Comparison of ENCODE assay signal across 8 cellular contexts in genomic region chr11:119100246-119100959, GRCh38. TPM values are rescaled to one million over a fixed set of nuclear protein-coding genes. Genes with fewer than 3 reads are reported as not detected.
DNase-seq lines count a peak whose midpoint lies in the region; ATAC-seq, FAIRE-seq and TF ChIP-seq lines count a peak whose summit lies in the region.

No MANE protein-coding gene starts in this region.

- intact Hi-C loops in head of caudate nucleus (cut with DNase I), result no loop called here

- DNase-seq in GM18507 (ENCODE audit: extremely low spot score, insufficient read length, low read depth), result no peak
- peak in 1 of 3 donors; percentile 41 for DNase-seq in Peyer's patch
- DNase-seq in effector memory CD8-positive, alpha-beta T cell, result no peak
- DNase-seq in neural progenitor cell (ENCODE audit: low spot score), result peak; percentile 55
- DNase-seq in stimulated activated CD4-positive, alpha-beta T cell treated with anti-CD3 and anti-CD28 coated beads, Interleukin-1b, Interleukin-23, amount 100 ng/mL, for 48 hours, result no peak
- no peak for DNase-seq in head of caudate nucleus

- peak overlapping the region in 9 of 11 experiments; percentile 90 to 99 (median 98); a peak in 15 of 22 replicates for H3K27ac ChIP-seq in BLaER1 treated with 17β-estradiol and CSF1 and Interleukin-3, amounts not matched to agents 10 nM and 100 nM
- peak overlapping the region in 2 of 4 donors; percentile 15 to 88 for H3K27ac ChIP-seq in Peyer's patch
- H3K27ac ChIP-seq in neural progenitor cell, result no peak overlapping the region

- TF ChIP-seq POLR2A in Peyer's patch (IDR thresholded peaks at IDR 0.05), result no peak

- H3K9me3 Mint-ChIP-seq in effector memory CD8-positive, alpha-beta T cell, result no peaks in the 10 kb centered on the region
- H3K9me3 Mint-ChIP-seq in neural progenitor cell, result no peaks in the 10 kb centered on the region

- peaks cover 44% of the 10 kb centered on the region for H3F3A ChIP-seq in neural progenitor cell (ENCODE audit: low read depth)

- no peaks in the 10 kb centered on the region for H3K9me3 ChIP-seq in BLaER1 treated with 17β-estradiol and CSF1 and Interleukin-3, amounts not matched to agents 10 nM and 100 nM (replicated peaks in 1 of 11)
- H3K9me3 ChIP-seq in Peyer's patch (no peaks in the 10 kb centered on the region), neural progenitor cell (ENCODE audit: low read depth) (no peaks in the 10 kb centered on the region)

- H3K79me2 ChIP-seq in neural progenitor cell (ENCODE audit: low read depth), result peaks cover 33% of the 10 kb centered on the region

- peak overlapping the region in 1 of 2 donors; percentile 15 for H3K27ac Mint-ChIP-seq in effector memory CD8-positive, alpha-beta T cell
- H3K27ac Mint-ChIP-seq in neural progenitor cell, result no peak overlapping the region

- H3K4me3 ChIP-seq in BLaER1 treated with 17β-estradiol and CSF1 and Interleukin-3, amounts not matched to agents 10 nM and 100 nM, result peak overlapping the region; percentile 70 to 96 (median 88)
- H3K4me3 ChIP-seq in Peyer's patch (peak overlapping the region; percentile 73 to 97 (median 82)), neural progenitor cell (peak overlapping the region; percentile 89)

- H3K4me1 ChIP-seq in BLaER1 treated with 17β-estradiol and CSF1 and Interleukin-3, amounts not matched to agents 10 nM and 100 nM, result peaks cover 55 to 65% (median 60%) of the 10 kb centered on the region in 10 experiments
- H3K4me1 ChIP-seq in Peyer's patch (peaks cover 0 to 22% (median 9%) of the 10 kb centered on the region in 4 donors), neural progenitor cell (peaks cover 9% of the 10 kb centered on the region)

- H2AFZ ChIP-seq in neural progenitor cell (replicated peaks), result no peak overlapping the region

- peaks cover 23 to 30% of the 10 kb centered on the region in 2 donors for H3K4me1 Mint-ChIP-seq in effector memory CD8-positive, alpha-beta T cell (ENCODE audit: low read depth in 2 of 2)
- H3K4me1 Mint-ChIP-seq in neural progenitor cell, result peaks cover 43% of the 10 kb centered on the region

- peaks cover 22 to 34% (median 26%) of the 10 kb centered on the region in 11 experiments for H3K36me3 ChIP-seq in BLaER1 treated with 17β-estradiol and CSF1 and Interleukin-3, amounts not matched to agents 10 nM and 100 nM
- H3K36me3 ChIP-seq in Peyer's patch, result peaks cover 0 to 17% (median 0%) of the 10 kb centered on the region in 3 donors
- no peaks in the 10 kb centered on the region for H3K36me3 ChIP-seq in neural progenitor cell

- no peaks in the 10 kb centered on the region for H3K27me3 Mint-ChIP-seq in effector memory CD8-positive, alpha-beta T cell
- H3K27me3 Mint-ChIP-seq in neural progenitor cell (ENCODE audit: insufficient read depth, low read depth), result peaks cover 7% of the 10 kb centered on the region

- FAIRE-seq in GM18507 (lab: Jason Lieb, UNC), result peak; percentile 53

- H3K4me3 Mint-ChIP-seq in effector memory CD8-positive, alpha-beta T cell, result peak overlapping the region; percentile 90 to 92
- peak overlapping the region; percentile 93 for H3K4me3 Mint-ChIP-seq in neural progenitor cell

- ATAC-seq in effector memory CD8-positive, alpha-beta T cell (replicated peaks), result no peak
- no peak for ATAC-seq in HG03139 (IDR thresholded peaks at IDR 0.05; ENCODE audit: unreplicated experiment)

- H4K20me1 ChIP-seq in BLaER1 treated with 17β-estradiol and CSF1 and Interleukin-3, amounts not matched to agents 10 nM and 100 nM, result no peaks in the 10 kb centered on the region
- H4K20me1 ChIP-seq in neural progenitor cell (ENCODE audit: low read depth), result no peaks in the 10 kb centered on the region

- peak overlapping the region; percentile 80 to 95 (median 88) for H3K9ac ChIP-seq in BLaER1 treated with 17β-estradiol and CSF1 and Interleukin-3, amounts not matched to agents 10 nM and 100 nM
- peak overlapping the region; percentile 85 for H3K9ac ChIP-seq in neural progenitor cell

- H3K27me3 ChIP-seq in BLaER1 treated with 17β-estradiol and CSF1 and Interleukin-3, amounts not matched to agents 10 nM and 100 nM, result no peaks in the 10 kb centered on the region
- H3K27me3 ChIP-seq in Peyer's patch (no peaks in the 10 kb centered on the region), neural progenitor cell (no peaks in the 10 kb centered on the region)

- peaks cover 28% of the 10 kb centered on the region for H3K36me3 Mint-ChIP-seq in effector memory CD8-positive, alpha-beta T cell (ENCODE audit: insufficient read depth)
- peaks cover 22% of the 10 kb centered on the region for H3K36me3 Mint-ChIP-seq in neural progenitor cell

- peak overlapping the region; percentile 93 to 100 (median 99) for H3K4me2 ChIP-seq in BLaER1 treated with 17β-estradiol and CSF1 and Interleukin-3, amounts not matched to agents 10 nM and 100 nM
- peak overlapping the region; percentile 99 for H3K4me2 ChIP-seq in neural progenitor cell

- TF ChIP-seq CTCF in Peyer's patch (IDR thresholded peaks at IDR 0.05) (peak in 3 of 6 experiments; percentile 40 to 45 (median 45)), neural progenitor cell (IDR thresholded peaks at IDR 0.05) (peak; percentile 59)

RNA-seq across cellular contexts. Expression of gene DPAGT1, which starts 1.2 kb away (rescaled TPM):
- total RNA-seq in Peyer's patch, result 10 to 100 TPM; 10.7 to 38.6 (median 33.1) TPM
- total RNA-seq in neural progenitor cell (ENCODE audit: low replicate concordance), result 13.4 and 24.3 TPM in 2 replicates

RNA-seq across cellular contexts. Expression of gene C2CD2L, which starts 6.7 kb away (rescaled TPM):
- total RNA-seq in Peyer's patch (100 to 1,000 TPM in 1 of 4 donors, 10 to 100 TPM in 3; 13.2 to 107 (median 81.8) TPM), neural progenitor cell (ENCODE audit: low replicate concordance) (1.5 and 3.7 TPM in 2 replicates)

RNA-seq across cellular contexts. Expression of gene HMBS, which starts 15.7 kb away (rescaled TPM):
- total RNA-seq in Peyer's patch, result 10 to 100 TPM; 10.7 to 21.7 (median 15.0) TPM
- total RNA-seq in neural progenitor cell (ENCODE audit: low replicate concordance), result 30.0 and 31.1 TPM in 2 replicates

RNA-seq across cellular contexts. Expression of gene HINFP, which starts 21.0 kb away (rescaled TPM):
- total RNA-seq in Peyer's patch (10 to 100 TPM; 28.1 to 67.9 (median 49.0) TPM), neural progenitor cell (ENCODE audit: low replicate concordance) (32.5 and 47.3 TPM in 2 replicates)

RNA-seq across cellular contexts. Expression of gene VPS11, which starts 32.8 kb away (rescaled TPM):
- 10 to 100 TPM; 26.3 to 72.6 (median 37.2) TPM for total RNA-seq in Peyer's patch
- total RNA-seq in neural progenitor cell (ENCODE audit: low replicate concordance), result 10.4 and 20.7 TPM in 2 replicates
